Comparison of ENCODE assay signal across 16 cellular contexts in the genomic region with DNA sequence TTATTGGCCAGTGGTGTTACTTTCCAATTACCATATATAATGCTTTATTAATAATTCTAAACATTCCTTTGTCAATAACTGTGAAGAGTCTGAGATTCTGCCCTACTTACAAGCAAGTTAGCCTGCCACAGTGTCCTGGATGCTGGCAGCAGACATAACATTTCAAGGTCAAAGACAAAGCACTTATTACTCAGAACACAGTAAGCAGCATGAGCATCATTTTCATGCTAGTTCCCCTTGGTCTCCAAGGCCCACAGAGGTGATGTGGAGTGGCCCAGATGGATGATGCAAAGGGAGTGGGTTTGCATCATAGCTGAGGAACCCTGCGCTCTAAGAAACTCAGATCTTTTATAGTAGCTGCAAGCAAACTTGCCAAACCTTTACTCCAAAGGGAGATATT.
DNase-seq lines count a peak whose midpoint lies in the region; ATAC-seq and TF ChIP-seq lines count a peak whose summit lies in the region.
"Had no signal": no experiment of that assay in that cellular context is flagged by ENCODE, and none has a peak within 500 bp of the region (broad histone marks: within the 10 kb centered on the region; RNA-seq: fewer than 3 reads in every experiment).

No MANE protein-coding gene starts in this region.

- DNase-seq in IMR-90 (peak; percentile 31), foreskin fibroblast (peak; percentile 16 to 18), testis (peak; percentile 32), DMS153 (lab: John Stamatoyannopoulos, UW) (no peak)
- DNase-seq: BE2C; CD4-positive, alpha-beta memory T cell; COR-L47; DMS53; GF-D8; GOT3 had no signal

- H3K4ac ChIP-seq in IMR-90 (ENCODE audit: low read depth, low read length): no peak overlapping the region

- H3K18ac ChIP-seq in IMR-90 (ENCODE audit: low read depth, low read length): no peak overlapping the region

- WGBS in IMR-90 (ENCODE audit: extremely low coverage in 2 of 2, insufficient read length in 1 of 2), 2 experiments: no CpG with 5 or more reads among the region's 1 CpG
- WGBS in testis, 2 donors: 71 to 89% methylated on average over 1 of the region's 1 CpG

- H3K56ac ChIP-seq in IMR-90 (ENCODE audit: extremely low read depth, insufficient read depth, low read length): no peak overlapping the region

- ATAC-seq in IMR-90 (ENCODE audit: low read depth) (no peak), HG03139 (IDR thresholded peaks at IDR 0.05; ENCODE audit: unreplicated experiment) (no peak), HG02571 (IDR thresholded peaks at IDR 0.05; ENCODE audit: unreplicated experiment) (no peak)
- ATAC-seq: K562 had no signal

- intact Hi-C loops in IMR-90 (cut with micrococcal nuclease) (no loop called here), testis (cut with DNase I; ENCODE audit: low total_unique reads) (no loop called here)

- no peak for TF ChIP-seq CTCF in IMR-90 (conservative IDR thresholded peaks at IDR 0.05; ENCODE audit: low read depth, low read length)
- no peak for TF ChIP-seq CTCF in VCaP (conservative IDR thresholded peaks at IDR 0.05)
- no peak for TF ChIP-seq CTCF in foreskin fibroblast (IDR thresholded peaks at IDR 0.05; ENCODE audit: low read depth, low read length)
- no peak for TF ChIP-seq CTCF in testis (IDR thresholded peaks at IDR 0.05)

- H2BK120ac ChIP-seq in IMR-90 (ENCODE audit: low read depth, low read length): no peak overlapping the region

- TF ChIP-seq POLR2A in IMR-90 (IDR thresholded peaks at IDR 0.05; ENCODE audit: low read depth, low read length) (no peak), testis (IDR thresholded peaks at IDR 0.05) (no peak)

- H2AK5ac ChIP-seq in IMR-90 (ENCODE audit: low read depth, low read length): no peak overlapping the region

- no peak overlapping the region for H3K14ac ChIP-seq in IMR-90 (replicated peaks; ENCODE audit: low read depth, low read length)

- POLR2A ChIA-PET in IMR-90 (lab: Charles Lee; ENCODE audit: unreplicated experiment): no interaction called here

- H3K27ac ChIP-seq in IMR-90 (ENCODE audit: insufficient read depth, low read length): no peak overlapping the region
- peak overlapping the region; percentile 9; the same call in 1 of the 2 replicates for H3K27ac ChIP-seq in VCaP
- H3K27ac ChIP-seq in testis: no peak overlapping the region
- H3K27ac ChIP-seq: C4-2B had no signal

- in situ Hi-C loops in IMR-90 (cut with MboI; ENCODE audit: low sequenced_read_pairs): no loop called here

- no peaks in the 10 kb centered on the region for H3K27me3 ChIP-seq in IMR-90 (ENCODE audit: control insufficient read depth, insufficient read depth, low read length)
- no peaks in the 10 kb centered on the region for H3K27me3 ChIP-seq in testis
- H3K27me3 ChIP-seq: BE2C had no signal

- H4K91ac ChIP-seq in IMR-90 (ENCODE audit: insufficient read depth, low read depth, low read length): no peak overlapping the region

- H3K9me3 ChIP-seq in IMR-90 (ENCODE audit: control insufficient read depth, insufficient read depth, low read length) (no peaks in the 10 kb centered on the region), testis (no peaks in the 10 kb centered on the region)
- H3K9me3 ChIP-seq: BE2C, HAP-1 had no signal

- no peaks in the 10 kb centered on the region for H3K79me1 ChIP-seq in IMR-90 (ENCODE audit: low read depth in 1 of 2, low read length in 2 of 2)

- H3K4me1 ChIP-seq in IMR-90 (ENCODE audit: control insufficient read depth, insufficient read depth, low read length) (no peaks in the 10 kb centered on the region), testis (no peaks in the 10 kb centered on the region)
- H3K4me1 ChIP-seq: BE2C, HAP-1 had no signal

- H2AK9ac ChIP-seq in IMR-90 (replicated peaks; ENCODE audit: low read depth, low read length, poor library complexity): no peak overlapping the region

- H2BK15ac ChIP-seq in IMR-90 (ENCODE audit: low read depth, low read length): no peak overlapping the region

- peak overlapping the region; percentile 59; the same call in 1 of the 2 replicates for H3K23ac ChIP-seq in IMR-90 (ENCODE audit: low read depth, low read length)

- H4K5ac ChIP-seq in IMR-90 (ENCODE audit: low read depth, low read length): no peak overlapping the region

- no peak overlapping the region for H2BK20ac ChIP-seq in IMR-90 (ENCODE audit: low read depth, low read length)

- no TSS peak for BruUV-seq in IMR-90 (replicated peaks; lab: Mats Ljungman, UMichigan)

- CTCF ChIA-PET in IMR-90 (lab: Yijun Ruan, JAX): no interaction called here

- no peak overlapping the region for H3K4me2 ChIP-seq in IMR-90 (ENCODE audit: low read depth, low read length)

- H4K8ac ChIP-seq in IMR-90 (ENCODE audit: low read depth in 2 of 2, low read length in 2 of 2): no peak overlapping the region

- dilution Hi-C loops in IMR-90 (cut with HindIII; ENCODE audit: low sequenced_read_pairs, unreplicated experiment): no loop called here

- H4K20me1 ChIP-seq in IMR-90 (ENCODE audit: insufficient read depth, low read length): no peaks in the 10 kb centered on the region

- H3K9ac ChIP-seq in IMR-90 (ENCODE audit: low read depth, low read length): no peak overlapping the region

- peaks cover 3% of the 10 kb centered on the region; the same call in 1 of the 2 replicates for H3K9me1 ChIP-seq in IMR-90 (ENCODE audit: insufficient read depth, low read length)

- no peak overlapping the region for H3K4me3 ChIP-seq in IMR-90 (ENCODE audit: insufficient read depth, low read depth, low read length)
- no peak overlapping the region for H3K4me3 ChIP-seq in foreskin fibroblast (ENCODE audit: low read depth in 1 of 2, low read length in 2 of 2)
- H3K4me3 ChIP-seq in testis: no peak overlapping the region
- H3K4me3 ChIP-seq: HAP-1, K562 had no signal

- H2AFZ ChIP-seq in IMR-90 (replicated peaks; ENCODE audit: low read length, poor library complexity): no peak overlapping the region

- no peak overlapping the region for H2BK5ac ChIP-seq in IMR-90 (ENCODE audit: low read depth, low read length, poor library complexity, severe bottlenecking)

- no peak for TF ChIP-seq RAD21 in IMR-90 (IDR thresholded peaks at IDR 0.05; ENCODE audit: low read length)

- H3K36me3 ChIP-seq in IMR-90 (ENCODE audit: control insufficient read depth, insufficient read depth, low read length) (no peaks in the 10 kb centered on the region), testis (ENCODE audit: low read depth, missing control alignments) (no peaks in the 10 kb centered on the region)
- H3K36me3 ChIP-seq: BE2C, HAP-1 had no signal

TF ChIP-seq in IMR-90, 13 proteins besides CTCF, POLR2A, EP300 and RAD21:
- no peak for TF ChIP-seq BHLHE40 (IDR thresholded peaks at IDR 0.05; ENCODE audit: low read depth, low read length)
- no peak for TF ChIP-seq MXI1 (IDR thresholded peaks at IDR 0.05; ENCODE audit: borderline replicate concordance, low read depth, low read length)
- TF ChIP-seq SMC3 (IDR thresholded peaks at IDR 0.05; ENCODE audit: low read depth, low read length): no peak
